Comparison of ENCODE assay signal across 21 cellular contexts in the genomic region with DNA sequence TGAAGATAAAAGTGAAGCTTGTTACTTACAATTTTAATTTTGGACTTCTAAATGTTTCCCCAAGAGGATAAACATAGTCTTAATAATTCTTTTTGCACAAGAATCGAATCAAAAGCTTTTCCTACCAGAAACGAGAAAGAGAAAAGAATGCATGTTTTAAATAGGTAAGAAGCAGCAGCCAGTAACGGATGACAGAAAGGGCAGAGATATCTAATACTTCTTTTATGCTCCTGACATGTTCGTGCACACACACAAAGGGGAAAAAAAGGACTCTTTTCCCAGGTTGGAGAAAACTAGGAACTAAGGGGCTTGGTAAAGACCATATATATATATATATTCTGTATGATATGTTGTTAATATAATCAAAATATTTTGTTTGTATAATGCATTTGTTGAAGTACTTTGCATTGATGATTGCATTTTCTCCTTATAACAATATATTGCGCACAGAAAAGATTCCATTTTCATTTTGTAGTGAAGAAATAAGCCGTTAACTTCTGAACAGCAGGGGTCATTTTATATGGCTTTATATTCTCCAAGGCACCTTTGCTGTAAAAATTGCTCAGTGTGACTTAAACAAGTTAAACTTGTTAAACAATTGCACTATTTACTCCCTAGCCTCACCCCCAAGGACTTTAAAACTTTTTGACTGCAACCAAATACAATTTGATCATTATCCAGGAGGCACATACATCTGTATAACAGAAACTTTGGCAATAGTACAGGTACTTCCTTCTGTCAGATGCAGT. TPM values are rescaled to one million over a fixed set of nuclear protein-coding genes. Genes with fewer than 3 reads are reported as not detected.
DNase-seq lines count a peak whose midpoint lies in the region; TF ChIP-seq lines count a peak whose summit lies in the region.
"Had no signal": no experiment of that assay in that cellular context is flagged by ENCODE, and none has a peak within 500 bp of the region (broad histone marks: within the 10 kb centered on the region; RNA-seq: fewer than 3 reads in every experiment).

No MANE protein-coding gene starts in this region.

- no peaks in the 10 kb centered on the region for H3K9me3 Mint-ChIP-seq in mesothelial cell of epicardium
- H3K9me3 Mint-ChIP-seq: activated CD4-positive, alpha-beta T cell treated with anti-CD3 and anti-CD28 coated beads, Interleukin-2, amount 10 ng/mL, durations not matched to agents 24 days and 14 days; activated naive CD8-positive, alpha-beta T cell treated with anti-CD3 and anti-CD28 coated beads for 36 hours; activated T-helper 2 cell treated with anti-CD3 and anti-CD28 coated beads, Interferon-gamma antibody, Interleukin-2, Interleukin-4, amounts not matched to agents 10 μg/mL and 5 μg/mL and 100 μg/mL, durations not matched to agents 14 hours and 24 hours and 36 hours; effector memory CD8-positive, alpha-beta T cell; IgD-negative memory B cell had no signal

- no peaks in the 10 kb centered on the region for H3K27me3 Mint-ChIP-seq in mesothelial cell of epicardium (ENCODE audit: low read depth)

- H3K4me3 Mint-ChIP-seq in mesothelial cell of epicardium: peak overlapping the region; percentile 92
- H3K4me3 Mint-ChIP-seq: activated naive CD8-positive, alpha-beta T cell treated with anti-CD3 and anti-CD28 coated beads for 36 hours had no signal

- H3K27ac Mint-ChIP-seq in mesothelial cell of epicardium: no peak overlapping the region
- H3K27ac Mint-ChIP-seq: activated CD4-positive, alpha-beta T cell treated with anti-CD3 and anti-CD28 coated beads, Interleukin-2, amount 10 ng/mL, durations not matched to agents 24 days and 14 days; activated naive CD8-positive, alpha-beta T cell treated with anti-CD3 and anti-CD28 coated beads for 36 hours; activated T-helper 2 cell treated with anti-CD3 and anti-CD28 coated beads, Interferon-gamma antibody, Interleukin-2, Interleukin-4, amounts not matched to agents 10 μg/mL and 5 μg/mL and 100 μg/mL, durations not matched to agents 14 hours and 24 hours and 36 hours; effector memory CD8-positive, alpha-beta T cell; IgD-negative memory B cell had no signal

- H3K27me3 ChIP-seq in cardiac muscle cell: no peaks in the 10 kb centered on the region
- no peaks in the 10 kb centered on the region for H3K27me3 ChIP-seq in left ventricle myocardium inferior (ENCODE audit: low read depth)
- H3K27me3 ChIP-seq in adipocyte (replicated peaks; ENCODE audit: control insufficient read depth, insufficient read depth, low read length): no peaks in the 10 kb centered on the region

- H3K4me1 ChIP-seq in cardiac muscle cell (ENCODE audit: low read depth) (peaks cover 11% of the 10 kb centered on the region), left ventricle myocardium inferior (peaks cover 26% of the 10 kb centered on the region), adipocyte (ENCODE audit: control insufficient read depth, insufficient read depth, low read length) (peaks cover 12% of the 10 kb centered on the region)

- H3K36me3 ChIP-seq in cardiac muscle cell (no peaks in the 10 kb centered on the region), left ventricle myocardium inferior (no peaks in the 10 kb centered on the region), adipocyte (ENCODE audit: control insufficient read depth, insufficient read depth, low read length, severe bottlenecking) (peaks cover 4% of the 10 kb centered on the region)

- TF ChIP-seq CTCF in cardiac muscle cell (IDR thresholded peaks at IDR 0.05; ENCODE audit: low read depth, low read length) (no peak), left ventricle myocardium inferior (IDR thresholded peaks at IDR 0.05; ENCODE audit: borderline replicate concordance) (no peak), mesothelial cell of epicardium (IDR thresholded peaks at IDR 0.05; ENCODE audit: unreplicated experiment) (no peak)

- H3K4me1 Mint-ChIP-seq in mesothelial cell of epicardium: peaks cover 33% of the 10 kb centered on the region

- H3K36me3 Mint-ChIP-seq in mesothelial cell of epicardium: no peaks in the 10 kb centered on the region
- H3K36me3 Mint-ChIP-seq: IgD-negative memory B cell had no signal

- H3K9me3 ChIP-seq in cardiac muscle cell (ENCODE audit: low read depth) (no peaks in the 10 kb centered on the region), left ventricle myocardium inferior (replicated peaks) (peaks cover 9% of the 10 kb centered on the region), adipocyte (ENCODE audit: control insufficient read depth, low read length) (no peaks in the 10 kb centered on the region)

- H3K27ac ChIP-seq in cardiac muscle cell (no peak overlapping the region), left ventricle myocardium inferior (replicated peaks) (no peak overlapping the region)
- H3K27ac ChIP-seq: HL-60, RWPE1 had no signal

- peak overlapping the region; percentile 98 for H3K4me3 ChIP-seq in cardiac muscle cell
- no peak overlapping the region for H3K4me3 ChIP-seq in left ventricle myocardium inferior
- H3K4me3 ChIP-seq in adipocyte (ENCODE audit: low read length): peak overlapping the region; percentile 88

- no peak for DNase-seq in cardiac muscle cell (ENCODE audit: low read depth in 1 of 2, low spot score in 1 of 2)
- DNase-seq in left ventricle myocardium inferior: no peak
- DNase-seq in adipocyte (ENCODE audit: low read depth): no peak
- DNase-seq in mesothelial cell of epicardium (ENCODE audit: low spot score in 2 of 2, unreplicated experiment in 2 of 2): no peak
- no peak for DNase-seq in NCI-H2029 treated with DMSO at 0.1 percent for 48 hours (lab: John Stamatoyannopoulos, UW)
- no peak for DNase-seq in H4 (ENCODE audit: low spot score)
- DNase-seq in activated CD8-positive, alpha-beta memory T cell treated with anti-CD3 and anti-CD28 coated beads, Interleukin-2, amount 50 U/mL, for 4 hours: no peak
- no peak for DNase-seq in NCI-H2081 (lab: John Stamatoyannopoulos, UW)
- DNase-seq: activated CD4-positive, alpha-beta T cell treated with anti-CD3 and anti-CD28 coated beads, Interleukin-2, amount 10 ng/mL, durations not matched to agents 24 days and 14 days; activated naive CD8-positive, alpha-beta T cell treated with anti-CD3 and anti-CD28 coated beads for 36 hours; effector memory CD8-positive, alpha-beta T cell; midbrain; MM.1S; NCI-H146; NCI-H345; stimulated activated CD8-positive, alpha-beta memory T cell treated with anti-CD3 and anti-CD28 coated beads, Interleukin-4, amount 100 ng/mL, for 48 hours; SW 1271 had no signal

- H3K9ac ChIP-seq in adipocyte (ENCODE audit: low read length): peak overlapping the region; percentile 85

- intact Hi-C loops in left ventricle myocardium inferior (cut with micrococcal nuclease): no loop called here

RNA-seq across cellular contexts. Expression of a gene that starts 2.2 kb away (rescaled TPM):
- total RNA-seq in cardiac muscle cell (42.3 and 56.3 TPM in 2 replicates), left ventricle myocardium inferior (21.8 TPM), mesothelial cell of epicardium (7.8 to 8.3 TPM (median 7.8 TPM) in 3 replicates)
- polyA plus RNA-seq in cardiac muscle cell: 70.4 and 75.7 TPM in 2 replicates
- total RNA-seq in H4 (2014; rRNA removed; shearing (Covaris generic)): 9.5 and 13.1 TPM in 2 replicates
